1 cellular context compared by ENCODE assay signal in genomic region chr20:20737158-20737557, GRCh38.
TF ChIP-seq lines count a peak whose summit lies in the region.

No MANE protein-coding gene starts in this region.

TF ChIP-seq in GM23338, 12 proteins besides CTCF, POLR2A, EP300 and RAD21 (continued from another document):
- TF ChIP-seq REST (IDR thresholded peaks at IDR 0.05; ENCODE audit: unreplicated experiment) (no peak), EZH2phosphoT487 (IDR thresholded peaks at IDR 0.05; ENCODE audit: unreplicated experiment) (no peak), ZNF331 (CRISPR knock-in tag; IDR thresholded peaks at IDR 0.05; ENCODE audit: low read depth) (no peak), EZH2 (IDR thresholded peaks at IDR 0.05; ENCODE audit: low read depth, unreplicated experiment) (no peak), NANOG (IDR thresholded peaks at IDR 0.05; ENCODE audit: borderline replicate concordance) (no peak)
